8 cellular contexts compared by ENCODE assay signal in the genomic region with DNA sequence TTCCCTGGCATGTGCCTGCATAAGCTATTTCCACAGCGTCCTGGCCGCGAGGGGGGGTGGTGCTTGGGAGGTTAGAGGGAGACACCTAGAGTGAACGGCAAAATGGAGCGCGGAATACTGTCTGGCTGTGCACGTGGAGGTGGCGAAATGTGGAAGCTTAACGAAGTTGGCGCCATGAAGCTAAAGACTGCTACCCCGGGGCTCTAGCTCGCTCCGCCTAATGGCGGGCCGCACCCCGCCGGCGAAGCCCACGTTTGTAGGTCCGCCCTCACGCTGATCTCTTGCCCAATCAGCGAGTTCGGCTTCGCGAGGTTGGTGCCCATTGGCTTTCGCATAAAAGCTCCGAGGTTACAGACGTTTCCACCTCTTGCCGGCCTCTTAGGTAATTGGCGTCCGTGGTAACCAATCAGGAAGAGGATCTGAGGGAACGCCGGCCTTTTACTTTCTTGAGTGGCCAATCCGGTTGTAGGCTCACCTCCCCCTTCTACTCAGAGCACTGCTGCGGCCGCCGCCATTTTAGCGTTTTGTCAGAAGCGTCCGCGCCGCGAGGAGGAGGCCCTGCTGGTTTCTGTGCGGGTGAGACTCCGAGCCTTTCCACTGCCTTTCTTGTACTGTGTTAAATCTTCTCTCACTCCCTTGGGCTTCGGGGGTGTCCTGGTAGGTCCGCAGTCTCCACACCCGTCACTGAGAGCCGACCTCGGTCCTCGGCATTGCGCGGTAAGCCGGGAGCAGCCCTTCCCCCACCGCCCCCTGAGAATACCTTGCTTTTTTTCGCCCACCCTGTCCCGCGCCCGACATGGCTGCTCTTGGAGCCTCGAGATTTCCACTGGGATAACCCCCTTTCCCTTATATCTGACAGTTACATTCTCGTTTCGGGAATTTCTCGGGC. TPM values are rescaled to one million over a fixed set of nuclear protein-coding genes. Genes with fewer than 3 reads are reported as not detected.
A peak's percentile ranks its signal among the peaks of the same experiment; 100 is the strongest.
DNase-seq lines count a peak whose midpoint lies in the region; FAIRE-seq and TF ChIP-seq lines count a peak whose summit lies in the region.

A gene with protein sequence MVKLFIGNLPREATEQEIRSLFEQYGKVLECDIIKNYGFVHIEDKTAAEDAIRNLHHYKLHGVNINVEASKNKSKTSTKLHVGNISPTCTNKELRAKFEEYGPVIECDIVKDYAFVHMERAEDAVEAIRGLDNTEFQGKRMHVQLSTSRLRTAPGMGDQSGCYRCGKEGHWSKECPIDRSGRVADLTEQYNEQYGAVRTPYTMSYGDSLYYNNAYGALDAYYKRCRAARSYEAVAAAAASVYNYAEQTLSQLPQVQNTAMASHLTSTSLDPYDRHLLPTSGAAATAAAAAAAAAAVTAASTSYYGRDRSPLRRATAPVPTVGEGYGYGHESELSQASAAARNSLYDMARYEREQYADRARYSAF (plus strand): TSS at position 527 of the 889 bp plus-strand sequence. CDS start 1,009 bp downstream, outside the sequence.

- H2BK15ac ChIP-seq in neuronal stem cell (ENCODE audit: low read length): no peak within 1 kb of the TSS

- H3K4me3 ChIP-seq in HFF-Myc (replicated peaks; ENCODE audit: low read depth, low read length) (peak within 1 kb of the TSS; percentile 95), neuronal stem cell (ENCODE audit: low read length in 2 of 2) (peak within 1 kb of the TSS; percentile 93)

- peak within 1 kb of the TSS; percentile 96 for H3K27ac Mint-ChIP-seq in activated naive CD4-positive, alpha-beta T cell treated with anti-CD3 and anti-CD28 coated beads for 36 hours

- peaks cover 66% of the 10 kb centered on the region for H3K36me3 Mint-ChIP-seq in activated naive CD4-positive, alpha-beta T cell treated with anti-CD3 and anti-CD28 coated beads for 36 hours (ENCODE audit: low read depth)

- TF ChIP-seq CTCF in HFF-Myc (IDR thresholded peaks at IDR 0.05; ENCODE audit: low read depth, low read length, missing control alignments): no peak
- no peak for TF ChIP-seq CTCF in subcutaneous adipose tissue (IDR thresholded peaks at IDR 0.05; ENCODE audit: low read depth)

- peaks cover 20 to 75% of the 10 kb centered on the region in 2 donors for H3K36me3 ChIP-seq in neuronal stem cell (replicated peaks in 1 of 2; ENCODE audit: control insufficient read depth in 2 of 2, insufficient read depth in 2 of 2, low read length in 2 of 2)

- peak within 1 kb of the TSS; percentile 83 for H2AFZ ChIP-seq in neuronal stem cell (ENCODE audit: low read length)

- peaks cover 12 to 32% of the 10 kb centered on the region in 2 donors for H3K4me1 ChIP-seq in neuronal stem cell (ENCODE audit: control insufficient read depth in 2 of 2, insufficient read depth in 1 of 2, low read depth in 1 of 2, low read length in 2 of 2)

- H2BK5ac ChIP-seq in neuronal stem cell (ENCODE audit: low read length): no peak within 1 kb of the TSS

- H4K8ac ChIP-seq in neuronal stem cell (ENCODE audit: low read depth, low read length): no peak within 1 kb of the TSS

- H2BK12ac ChIP-seq in neuronal stem cell (ENCODE audit: low read length): no peak within 1 kb of the TSS

- no CpG with 5 or more reads among the region's 63 CpGs for WGBS in neuronal stem cell (ENCODE audit: extremely low coverage in 2 of 2, insufficient read length in 2 of 2, insufficient replicate concordance in 1 of 2), 2 donors

- H3K9me3 ChIP-seq in neuronal stem cell (replicated peaks in 1 of 2; ENCODE audit: control insufficient read depth in 2 of 2, insufficient read depth in 1 of 2, low read depth in 1 of 2, low read length in 2 of 2): no peaks in the 10 kb centered on the region

- H3K9me3 Mint-ChIP-seq in activated naive CD4-positive, alpha-beta T cell treated with anti-CD3 and anti-CD28 coated beads for 36 hours: no peaks in the 10 kb centered on the region

- H3K4ac ChIP-seq in neuronal stem cell (ENCODE audit: low read length): no peak within 1 kb of the TSS

- H3K9ac ChIP-seq in neuronal stem cell (ENCODE audit: low read depth, low read length, poor library complexity): peak within 1 kb of the TSS; percentile 90

- H2BK120ac ChIP-seq in neuronal stem cell (ENCODE audit: low read depth, low read length): no peak within 1 kb of the TSS

- intact Hi-C loops in activated naive CD4-positive, alpha-beta T cell treated with anti-CD3 and anti-CD28 coated beads for 36 hours (cut with micrococcal nuclease): loop anchor here (1.0 to 5.0 kb wide), 6 partner anchors 22 to 231 kb away; partner anchors contain the start of genes ACTN3, CCDC87, CCS and DPP3

- H3K27me3 ChIP-seq in neuronal stem cell (ENCODE audit: control insufficient read depth in 3 of 3, insufficient read depth in 3 of 3, low read depth in 1 of 3, low read length in 3 of 3): no peaks in the 10 kb centered on the region

- CTCF ChIA-PET in activated naive CD4-positive, alpha-beta T cell treated with anti-CD3 and anti-CD28 coated beads for 36 hours (lab: Charles Lee): interaction anchor here (0.9 to 2.4 kb wide), 10 partner anchors 10 to 57 kb away, joined by 3 to 14 read pairs (median 5); partner anchors contain the start of genes CCDC87, CCS, RBM14 and RBM4B

- peak; percentile 87 for FAIRE-seq in frontal cortex (lab: Jason Lieb, UNC)

- H3K4me2 ChIP-seq in neuronal stem cell (ENCODE audit: insufficient read depth, low read length, poor library complexity, severe bottlenecking): peak within 1 kb of the TSS; percentile 78

- H3K27me3 Mint-ChIP-seq in activated naive CD4-positive, alpha-beta T cell treated with anti-CD3 and anti-CD28 coated beads for 36 hours (ENCODE audit: low read depth): no peaks in the 10 kb centered on the region

- H3K23ac ChIP-seq in neuronal stem cell (ENCODE audit: low read depth, low read length, poor library complexity): peak within 1 kb of the TSS; percentile 1

- DNase-seq in GM04504 (ENCODE audit: low read depth) (peak; percentile 100), HFF-Myc (ENCODE audit: extremely low read depth, low read depth) (peak; percentile 100), NAMALWA (ENCODE audit: low spot score) (peak; percentile 100), SK-N-DZ (ENCODE audit: low spot score) (peak; percentile 100), frontal cortex (ENCODE audit: low spot score in 2 of 2) (peak; percentile 85 to 95), neuronal stem cell (ENCODE audit: low spot score) (peak; percentile 100)
- DNase-seq in activated naive CD4-positive, alpha-beta T cell treated with anti-CD3 and anti-CD28 coated beads for 36 hours: peak; percentile 99

- no peak within 1 kb of the TSS for H4K91ac ChIP-seq in neuronal stem cell (ENCODE audit: low read depth, low read length, poor library complexity)

- peak within 1 kb of the TSS; percentile 95 for H3K4me3 Mint-ChIP-seq in activated naive CD4-positive, alpha-beta T cell treated with anti-CD3 and anti-CD28 coated beads for 36 hours

- H3K79me1 ChIP-seq in neuronal stem cell (ENCODE audit: low read depth, low read length): no peaks in the 10 kb centered on the region

- peak within 1 kb of the TSS; percentile 79 for H3K27ac ChIP-seq in neuronal stem cell (replicated peaks; ENCODE audit: low read length)

- H2AK5ac ChIP-seq in neuronal stem cell (ENCODE audit: low read depth, low read length): peak within 1 kb of the TSS; percentile 40

- H3K4me1 Mint-ChIP-seq in activated naive CD4-positive, alpha-beta T cell treated with anti-CD3 and anti-CD28 coated beads for 36 hours (ENCODE audit: low read depth): peaks cover 61% of the 10 kb centered on the region

- H3K14ac ChIP-seq in neuronal stem cell (ENCODE audit: low read length): no peak within 1 kb of the TSS

- H3K18ac ChIP-seq in neuronal stem cell (ENCODE audit: low read length): peak within 1 kb of the TSS; percentile 58

RNA-seq across cellular contexts. Expression of the gene that starts here (rescaled TPM):
- polyA plus RNA-seq in SK-N-DZ (2014; cell fraction: cytosol; rRNA removed): 251 and 299 TPM in 2 replicates
- polyA plus RNA-seq in SK-N-DZ (2014; cell fraction: nucleus; rRNA removed): 126 and 151 TPM in 2 replicates
- total RNA-seq in activated naive CD4-positive, alpha-beta T cell treated with anti-CD3 and anti-CD28 coated beads for 36 hours: 10 to 100 TPM; 85.9 to 98.1 TPM
- total RNA-seq in frontal cortex (137 TPM), subcutaneous adipose tissue (10 to 100 TPM; 51.7 to 93.3 (median 68.6) TPM)
- 112 TPM for polyA plus RNA-seq in neuronal stem cell (2013, experiment 1 of 2)
- 115 TPM for polyA plus RNA-seq in neuronal stem cell (2013, experiment 2 of 2)

Comparison
In these comparisons a context has a peak if more than half of its experiments do, and no peak if none do; other contexts are left out.
1. Peak in every context shown above with its lines: DNase-seq, H3K4me3 ChIP-seq and H3K27ac ChIP-seq.